8 cellular contexts compared by ENCODE assay signal in genomic region chr19:39030854-39031367, GRCh38. TPM values are rescaled to one million over a fixed set of nuclear protein-coding genes. Genes with fewer than 3 reads are reported as not detected.
DNase-seq lines count a peak whose midpoint lies in the region; ATAC-seq, FAIRE-seq and TF ChIP-seq lines count a peak whose summit lies in the region.

No MANE protein-coding gene starts in this region.

- TF ChIP-seq POLR2A in K562 (conservative IDR thresholded peaks at IDR 0.05): 0 out of 2 replicates have a peak, but pooled peaks have one; percentile 33

- H3K36me3 Mint-ChIP-seq in memory B cell: peaks cover 2% of the 10 kb centered on the region

- H3K27ac Mint-ChIP-seq in memory B cell: no peak overlapping the region

- H3K4me1 ChIP-seq in cardiac muscle cell (ENCODE audit: low read depth): peaks cover 4% of the 10 kb centered on the region
- peaks cover 7 to 23% of the 10 kb centered on the region in 2 experiments; a peak in 4 of 5 replicates for H3K4me1 ChIP-seq in K562 (replicated peaks in 1 of 2; ENCODE audit: control insufficient read depth in 2 of 2, insufficient read depth in 2 of 2, low read length in 2 of 2)
- H3K4me1 ChIP-seq in upper lobe of right lung: peaks cover 14% of the 10 kb centered on the region
- H3K4me1 ChIP-seq in mucosa of descending colon (ENCODE audit: low read depth): peaks cover 8% of the 10 kb centered on the region

- TF ChIP-seq EP300 in K562 (IDR thresholded peaks at IDR 0.05; ENCODE audit: low read length): no peak

- H3K9ac ChIP-seq in K562 (ENCODE audit: insufficient read depth in 1 of 2, low read depth in 2 of 2, low read length in 2 of 2): peak overlapping the region; percentile 62 to 85; a peak in 3 of 4 replicates

- TF ChIP-seq CTCF in cardiac muscle cell (IDR thresholded peaks at IDR 0.05; ENCODE audit: low read depth, low read length): no peak
- no peak for TF ChIP-seq CTCF in K562 (IDR thresholded peaks at IDR 0.05 in 2 of 3, conservative IDR thresholded peaks at IDR 0.05 in 1 of 3; ENCODE audit: insufficient read depth in 2 of 3, low read depth in 1 of 3, low read length in 3 of 3)
- TF ChIP-seq CTCF in upper lobe of right lung (IDR thresholded peaks at IDR 0.05): no peak
- TF ChIP-seq CTCF in mucosa of descending colon (IDR thresholded peaks at IDR 0.05): no peak

- ATAC-seq in K562 (peak; percentile 3), memory B cell (ENCODE audit: low read depth) (no peak), upper lobe of right lung (no peak), mucosa of descending colon (no peak), HG03378 (IDR thresholded peaks at IDR 0.05; ENCODE audit: unreplicated experiment) (no peak)

- H3K4me3 ChIP-seq in cardiac muscle cell (peak overlapping the region; percentile 51), K562 (peak overlapping the region; percentile 54), upper lobe of right lung (peak overlapping the region; percentile 69), mucosa of descending colon (no peak overlapping the region)

- H3K4me2 ChIP-seq in K562 (ENCODE audit: insufficient read depth, low read length): peak overlapping the region; percentile 86

- 9% methylated on average over 8 of the region's 11 CpGs for WGBS in K562 (ENCODE audit: insufficient coverage, low coverage, missing lambda C conversion rate)

- CTCF ChIA-PET in K562 (lab: Yijun Ruan, JAX; ENCODE audit: low intra/inter-chr PET ratio): no interaction called here

- no peaks in the 10 kb centered on the region for H3K36me3 ChIP-seq in cardiac muscle cell
- no peaks in the 10 kb centered on the region for H3K36me3 ChIP-seq in K562 (ENCODE audit: control insufficient read depth, insufficient read depth, low read length)
- H3K36me3 ChIP-seq in upper lobe of right lung: no peaks in the 10 kb centered on the region
- no peaks in the 10 kb centered on the region for H3K36me3 ChIP-seq in mucosa of descending colon (ENCODE audit: low read depth)

- no peaks in the 10 kb centered on the region for H3K9me1 ChIP-seq in K562 (ENCODE audit: control insufficient read depth, insufficient read depth, low read length)

- intact Hi-C loops in cardiac septum (cut with DNase I) (no loop called here), K562 (cut with micrococcal nuclease) (loop anchor here (2.0 to 5.0 kb wide), 2 partner anchors 54 to 68 kb away; partner anchors contain the start of gene FBXO17), upper lobe of right lung (cut with DNase I) (no loop called here), mucosa of descending colon (cut with DNase I, micrococcal nuclease) (no loop called here)

- H3K27ac ChIP-seq in cardiac muscle cell (peak overlapping the region; percentile 75), K562 (ENCODE audit: extremely low read depth, low read depth, low read length) (peak overlapping the region; percentile 64), upper lobe of right lung (no peak overlapping the region)

- no peaks in the 10 kb centered on the region for H3K79me2 ChIP-seq in K562 (ENCODE audit: control insufficient read depth, insufficient read depth, low read length)

- in situ Hi-C loops in K562 (cut with MboI): no loop called here

- TSS peak; percentile 93 for BruUV-seq in K562 (replicated peaks; lab: Mats Ljungman, UMichigan)

- H3K9me3 ChIP-seq in cardiac muscle cell (ENCODE audit: low read depth) (no peaks in the 10 kb centered on the region), K562 (replicated peaks; ENCODE audit: control insufficient read depth, insufficient read depth, low read depth, low read length) (0 out of 2 replicates have a peak, but pooled peaks cover under 1% of the 10 kb centered on the region), upper lobe of right lung (no peaks in the 10 kb centered on the region), mucosa of descending colon (no peaks in the 10 kb centered on the region)

- TF ChIP-seq RAD21 in K562 (CRISPR knock-in tag; conservative IDR thresholded peaks at IDR 0.05 in 1 of 2, IDR thresholded peaks at IDR 0.05 in 1 of 2): no peak

- no peaks in the 10 kb centered on the region for H4K20me1 ChIP-seq in K562 (replicated peaks; ENCODE audit: control insufficient read depth, insufficient read depth, low read length)

- H3K27me3 Mint-ChIP-seq in memory B cell: peaks cover 12% of the 10 kb centered on the region

- H3K9me3 Mint-ChIP-seq in memory B cell: peaks cover 2% of the 10 kb centered on the region

- no peak for FAIRE-seq in K562 (lab: Jason Lieb, UNC)

- POLR2A ChIA-PET in K562 (lab: Yijun Ruan, JAX): interaction anchor here (0.6 to 0.8 kb wide), 4 partner anchors 15 to 460 kb away, joined by 3 read pairs; no protein-coding TSS in a partner anchor

- peak overlapping the region; percentile 83 for H3K4me3 Mint-ChIP-seq in memory B cell

- H2AFZ ChIP-seq in K562 (ENCODE audit: low read depth, low read length): peak overlapping the region; percentile 82

- DNase-seq in cardiac muscle cell (ENCODE audit: low read depth in 1 of 2, low spot score in 1 of 2): no peak
- no peak for DNase-seq in cardiac septum (ENCODE audit: low spot score)
- DNase-seq in K562 (ENCODE audit: extremely low read depth in 1 of 4, low spot score in 3 of 4): no peak
- no peak for DNase-seq in memory B cell (ENCODE audit: low spot score in 2 of 2)
- DNase-seq in upper lobe of right lung: no peak
- no peak for DNase-seq in superior temporal gyrus (ENCODE audit: extremely low spot score)
- no peak for DNase-seq in mucosa of descending colon

- no peaks in the 10 kb centered on the region for H3K27me3 ChIP-seq in cardiac muscle cell
- no peaks in the 10 kb centered on the region for H3K27me3 ChIP-seq in K562 (ENCODE audit: control insufficient read depth in 2 of 2, insufficient read depth in 2 of 2, low read length in 2 of 2)
- H3K27me3 ChIP-seq in upper lobe of right lung: no peaks in the 10 kb centered on the region

- H3K4me1 Mint-ChIP-seq in memory B cell: peaks cover 6% of the 10 kb centered on the region

RNA-seq across cellular contexts. Expression of gene FBXO27, which starts 1.4 kb away (rescaled TPM):
- total RNA-seq in cardiac muscle cell: 17.8 and 21.0 TPM in 2 replicates
- polyA plus RNA-seq in cardiac muscle cell: 9.1 and 13.4 TPM in 2 replicates
- 15.3 TPM for total RNA-seq in cardiac septum
- total RNA-seq in K562 (2011; cell fraction: chromatin; rRNA removed; ENCODE audit: low replicate concordance): 2.8 and 7.1 TPM in 2 replicates
- 5.2 and 5.3 TPM in 2 replicates for total RNA-seq in K562 (2011; cell fraction: nucleolus; rRNA removed)
- 1.9 and 6.1 TPM in 2 replicates for total RNA-seq in K562 (2011; cell fraction: nucleoplasm; rRNA removed)
- 3.7 and 9.0 TPM in 2 replicates for total RNA-seq in K562 (2014; rRNA removed)
- total RNA-seq in K562 (2014; rRNA removed; fragmentation: Illumina TruSeq; extraction: Trizol): 3.9 and 5.9 TPM in 2 replicates
- total RNA-seq in K562 (2015; rRNA removed; fragmentation: Illumina TruSeq; extraction: Trizol): 5.0 and 5.6 TPM in 2 replicates
- total RNA-seq in K562 (2021): 8.0 and 8.9 TPM in 2 replicates
- polyA plus RNA-seq in K562 (2011; rRNA removed): 6.3 and 12.6 TPM in 2 replicates
- 16.7 and 23.5 TPM in 2 replicates for polyA plus RNA-seq in K562 (2011; cell fraction: cytosol; rRNA removed)
- polyA plus RNA-seq in K562 (2011; cell fraction: nucleus; rRNA removed): 5.5 and 8.1 TPM in 2 replicates
- 3.7 and 6.1 TPM in 2 replicates for polyA plus RNA-seq in K562 (2012)
- 5.8 and 11.0 TPM in 2 replicates for polyA plus RNA-seq in K562 (2014; fragmentation: Illumina TruSeq; extraction: Trizol)
- 1 to 10 TPM; 1.8 to 2.6 TPM for polyA plus RNA-seq in K562 (2014; fragmentation: Nextera tagmentation; extraction: Ambion mirVana)
- 6.3 and 7.9 TPM in 2 replicates for polyA plus RNA-seq in K562 (2014; rRNA removed)
- polyA minus RNA-seq in K562 (2011; rRNA and poly(A)+ RNA removed): 7.2 and 12.8 TPM in 2 replicates
- 5.6 and 7.3 TPM in 2 replicates for polyA minus RNA-seq in K562 (2011; cell fraction: cytosol; rRNA and poly(A)+ RNA removed)
- polyA minus RNA-seq in K562 (2011; cell fraction: nucleus; rRNA and poly(A)+ RNA removed): 2.0 and 2.2 TPM in 2 replicates
- total RNA-seq in upper lobe of right lung: 7.6 TPM
- total RNA-seq in mucosa of descending colon: 10 to 100 TPM in 1 of 3 donors, 1 to 10 TPM in 1, under 1 TPM in 1; 0.63 to 10.2 (median 1.5) TPM

RNA-seq across cellular contexts. Expression of gene ACP7, which starts 53.3 kb away (rescaled TPM):
- total RNA-seq in cardiac muscle cell (not detected in 2 replicates), cardiac septum (not detected), K562 (2014; rRNA removed) (not detected in 2 replicates), K562 (2014; rRNA removed; fragmentation: Illumina TruSeq; extraction: Trizol) (not detected in 2 replicates), K562 (2015; rRNA removed; fragmentation: Illumina TruSeq; extraction: Trizol) (not detected in 2 replicates), K562 (2021) (not detected in 2 replicates), upper lobe of right lung (not detected), mucosa of descending colon (not detected)
- polyA plus RNA-seq in cardiac muscle cell (not detected in 2 replicates), K562 (2011; rRNA removed) (not detected in 2 replicates), K562 (2014; fragmentation: Illumina TruSeq; extraction: Trizol) (not detected in 2 replicates), K562 (2014; fragmentation: Nextera tagmentation; extraction: Ambion mirVana) (not detected), K562 (2014; rRNA removed) (not detected in 2 replicates)
- not detected in 2 replicates for total RNA-seq in K562 (2011; cell fraction: chromatin; rRNA removed; ENCODE audit: low replicate concordance)
- total RNA-seq in K562 (2011; cell fraction: nucleolus; rRNA removed): not detected in 2 replicates
- not detected in 2 replicates for total RNA-seq in K562 (2011; cell fraction: nucleoplasm; rRNA removed)
- polyA plus RNA-seq in K562 (2011; cell fraction: cytosol; rRNA removed): not detected in 2 replicates
- not detected in 2 replicates for polyA plus RNA-seq in K562 (2011; cell fraction: nucleus; rRNA removed)
- not detected in 2 replicates for polyA plus RNA-seq in K562 (2012)
- polyA minus RNA-seq in K562 (2011; rRNA and poly(A)+ RNA removed): not detected in 2 replicates
- not detected in 2 replicates for polyA minus RNA-seq in K562 (2011; cell fraction: cytosol; rRNA and poly(A)+ RNA removed)
- not detected in 2 replicates for polyA minus RNA-seq in K562 (2011; cell fraction: nucleus; rRNA and poly(A)+ RNA removed)

RNA-seq across cellular contexts. Expression of gene FBXO17, which starts 55.4 kb away (rescaled TPM):
- 30.9 and 65.3 TPM in 2 replicates for total RNA-seq in cardiac muscle cell
- 39.3 and 65.3 TPM in 2 replicates for polyA plus RNA-seq in cardiac muscle cell
- 3.3 TPM for total RNA-seq in cardiac septum
- total RNA-seq in K562 (2011; cell fraction: chromatin; rRNA removed; ENCODE audit: low replicate concordance): 34.4 and 55.5 TPM in 2 replicates
- 36.2 and 40.0 TPM in 2 replicates for total RNA-seq in K562 (2011; cell fraction: nucleolus; rRNA removed)
- total RNA-seq in K562 (2011; cell fraction: nucleoplasm; rRNA removed): 47.3 and 49.4 TPM in 2 replicates
- total RNA-seq in K562 (2014; rRNA removed): 20.3 and 22.2 TPM in 2 replicates
- 8.8 and 12.2 TPM in 2 replicates for total RNA-seq in K562 (2014; rRNA removed; fragmentation: Illumina TruSeq; extraction: Trizol)
- total RNA-seq in K562 (2015; rRNA removed; fragmentation: Illumina TruSeq; extraction: Trizol): 13.9 and 14.3 TPM in 2 replicates
- 25.0 and 27.1 TPM in 2 replicates for total RNA-seq in K562 (2021)
- 19.0 and 26.6 TPM in 2 replicates for polyA plus RNA-seq in K562 (2011; rRNA removed)
- 17.3 and 30.3 TPM in 2 replicates for polyA plus RNA-seq in K562 (2011; cell fraction: cytosol; rRNA removed)
- 48.1 and 51.6 TPM in 2 replicates for polyA plus RNA-seq in K562 (2011; cell fraction: nucleus; rRNA removed)
- polyA plus RNA-seq in K562 (2012): 26.6 and 27.5 TPM in 2 replicates
- polyA plus RNA-seq in K562 (2014; fragmentation: Illumina TruSeq; extraction: Trizol): 20.1 and 24.9 TPM in 2 replicates
- polyA plus RNA-seq in K562 (2014; fragmentation: Nextera tagmentation; extraction: Ambion mirVana): 1 to 10 TPM; 4.1 to 4.9 TPM
- 19.9 and 21.9 TPM in 2 replicates for polyA plus RNA-seq in K562 (2014; rRNA removed)
- 7.0 and 8.0 TPM in 2 replicates for polyA minus RNA-seq in K562 (2011; rRNA and poly(A)+ RNA removed)
- 7.3 and 10.3 TPM in 2 replicates for polyA minus RNA-seq in K562 (2011; cell fraction: cytosol; rRNA and poly(A)+ RNA removed)
- 11.4 and 13.1 TPM in 2 replicates for polyA minus RNA-seq in K562 (2011; cell fraction: nucleus; rRNA and poly(A)+ RNA removed)
- 13.3 TPM for total RNA-seq in upper lobe of right lung
- total RNA-seq in mucosa of descending colon: 10 to 100 TPM in 1 of 3 donors, 1 to 10 TPM in 2; 1.8 to 18.9 (median 1.9) TPM
